Comparison of ENCODE assay signal across 13 cellular contexts in the genomic region with DNA sequence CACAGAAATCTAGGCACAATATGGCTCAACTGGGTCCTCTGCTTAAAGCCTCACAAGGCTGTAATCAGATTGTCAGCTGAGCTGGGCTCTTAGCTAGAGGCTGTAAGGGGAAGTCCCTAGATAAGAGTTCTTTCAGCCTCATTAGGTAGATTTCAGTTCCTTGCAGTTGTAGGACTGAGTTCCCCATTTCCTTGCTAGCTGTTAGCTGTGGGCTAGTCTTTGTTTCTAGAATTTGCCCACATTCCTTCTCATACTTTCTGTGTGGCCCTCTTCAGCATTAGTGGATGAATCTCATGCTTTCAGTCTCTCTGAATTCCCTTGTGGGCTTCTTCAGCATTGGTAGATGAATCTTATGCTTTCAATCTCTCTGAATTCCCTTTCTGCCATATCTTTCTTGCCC.
DNase-seq lines count a peak whose midpoint lies in the region; ATAC-seq and TF ChIP-seq lines count a peak whose summit lies in the region.
"Had no signal": no experiment of that assay in that cellular context is flagged by ENCODE, and none has a peak within 500 bp of the region (broad histone marks: within the 10 kb centered on the region; RNA-seq: fewer than 3 reads in every experiment).

No MANE protein-coding gene starts in this region.

- no peak overlapping the region for H3K27ac Mint-ChIP-seq in central memory CD8-positive, alpha-beta T cell (ENCODE audit: low read depth)
- H3K27ac Mint-ChIP-seq: activated naive CD8-positive, alpha-beta T cell had no signal

- no peaks in the 10 kb centered on the region for H3K27me3 ChIP-seq in uterus

- H3K4me3 Mint-ChIP-seq in central memory CD8-positive, alpha-beta T cell, result no peak overlapping the region
- H3K4me3 Mint-ChIP-seq: activated naive CD8-positive, alpha-beta T cell had no signal

- H3K36me3 ChIP-seq in uterus, result peaks cover 0 to 4% of the 10 kb centered on the region in 2 donors

- peaks cover 13% of the 10 kb centered on the region for H3K9me3 Mint-ChIP-seq in central memory CD8-positive, alpha-beta T cell

- intact Hi-C loops in uterus (cut with DNase I; ENCODE audit: low total_unique reads), result no loop called here
- intact Hi-C loops in left colon (cut with DNase I, micrococcal nuclease), result no loop called here

- peaks cover 0 to 11% of the 10 kb centered on the region in 2 donors for H3K9me3 ChIP-seq in uterus

- H3K36me3 Mint-ChIP-seq in central memory CD8-positive, alpha-beta T cell (ENCODE audit: insufficient read depth), result peaks cover 14% of the 10 kb centered on the region

- TF ChIP-seq POLR2A in uterus (IDR thresholded peaks at IDR 0.05), result no peak

- DNase-seq in central memory CD8-positive, alpha-beta T cell (ENCODE audit: low spot score in 2 of 2), result no peak
- DNase-seq in uterus (no peak), NCI-H226 (no peak), AG08396 (ENCODE audit: low spot score) (no peak), left colon (no peak)
- DNase-seq: activated CD4-positive, CD25-positive, alpha-beta regulatory T cell treated with anti-CD3 and anti-CD28 coated beads, Interleukin-2, amount 50 U/mL, for 72 hours; DMS 273 treated with DMSO at 0.1 percent for 48 hours; HCEC 1CT; stimulated activated CD4-positive, alpha-beta T cell treated with anti-CD3 and anti-CD28 coated beads, Interleukin-15, amount 100 ng/mL, for 24 hours had no signal

- ATAC-seq in GM19023 (IDR thresholded peaks at IDR 0.05; ENCODE audit: unreplicated experiment), result peak; percentile 83
- peak; percentile 81 for ATAC-seq in HG02571 (IDR thresholded peaks at IDR 0.05; ENCODE audit: unreplicated experiment)
- peak; percentile 93 for ATAC-seq in HG03432 (IDR thresholded peaks at IDR 0.05; ENCODE audit: unreplicated experiment)
- ATAC-seq in central memory CD8-positive, alpha-beta T cell (replicated peaks; ENCODE audit: extremely low read depth, poor library complexity, severe bottlenecking), result peak; percentile 19
- no peak for ATAC-seq in left colon

- no peak for TF ChIP-seq CTCF in uterus (IDR thresholded peaks at IDR 0.05)

- no peaks in the 10 kb centered on the region for H3K4me1 Mint-ChIP-seq in central memory CD8-positive, alpha-beta T cell

- H3K4me1 ChIP-seq in uterus, result no peaks in the 10 kb centered on the region

- H3K27me3 Mint-ChIP-seq in central memory CD8-positive, alpha-beta T cell, result no peaks in the 10 kb centered on the region
- H3K27me3 Mint-ChIP-seq: activated naive CD8-positive, alpha-beta T cell had no signal

- no peak overlapping the region for H3K27ac ChIP-seq in uterus

- no peak overlapping the region for H3K4me3 ChIP-seq in uterus
